ENCODE assay signal across 10 cellular contexts in the genomic region with DNA sequence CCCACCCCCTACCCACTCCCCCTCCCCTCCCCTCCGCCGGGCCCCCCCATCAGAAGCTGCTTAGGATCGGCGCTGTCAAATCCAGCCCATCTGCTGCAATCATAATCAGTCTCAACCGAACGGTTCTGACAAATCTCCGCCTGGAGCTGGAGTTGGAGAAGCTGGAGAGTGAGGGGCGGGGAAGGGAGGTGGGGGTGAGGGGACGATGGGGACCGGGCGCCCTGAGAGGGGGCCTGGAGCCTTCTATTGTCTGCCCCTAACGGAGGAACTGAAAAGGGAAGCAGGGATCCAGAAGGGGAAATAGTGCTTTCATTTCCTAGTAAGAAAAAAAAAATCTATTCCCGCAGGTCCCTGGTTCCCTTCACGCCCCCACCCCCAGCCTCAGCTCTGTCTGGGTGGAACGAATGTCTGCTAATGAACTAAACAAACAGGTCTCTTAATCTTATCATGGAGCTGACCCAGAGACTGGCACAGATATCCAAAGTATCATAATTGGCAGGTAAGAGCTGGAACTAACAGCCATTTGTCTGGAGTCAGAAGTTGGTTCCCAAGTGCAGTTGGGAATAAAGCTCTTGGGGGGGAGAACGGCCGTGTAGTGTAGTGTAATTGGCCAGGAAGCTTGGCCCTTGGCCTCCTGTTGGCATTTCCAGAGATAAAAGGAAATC.
A peak's percentile ranks its signal among the peaks of the same experiment; 100 is the strongest.
DNase-seq lines count a peak whose midpoint lies in the region; ATAC-seq, FAIRE-seq and TF ChIP-seq lines count a peak whose summit lies in the region.
"Had no signal": no experiment of that assay in that cellular context is flagged by ENCODE, and none has a peak within 500 bp of the region (broad histone marks: within the 10 kb centered on the region; RNA-seq: fewer than 3 reads in every experiment).

No MANE protein-coding gene starts in this region.

- TF ChIP-seq CTCF in choroid plexus epithelial cell (conservative IDR thresholded peaks at IDR 0.05; ENCODE audit: low read depth, low read length) (no peak), lower lobe of right lung (IDR thresholded peaks at IDR 0.05) (no peak)

- no peaks in the 10 kb centered on the region for H3K36me3 ChIP-seq in lower lobe of right lung

- no peak for FAIRE-seq in GM19239 (lab: Jason Lieb, UNC)

- in situ Hi-C loops in ACHN (cut with HindIII; ENCODE audit: low pct_ligation_motif_present, low pct_unique_long_range_greater_than_20kb, low sequenced_read_pairs) = no loop called here

- DNase-seq in ACHN (peak; percentile 60), HuH-7.5 (ENCODE audit: low spot score) (peak; percentile 54), choroid plexus epithelial cell (ENCODE audit: low read depth) (no peak), lower lobe of right lung (no peak), NCI-H1417 treated with DMSO at 0.1 percent for 48 hours (lab: John Stamatoyannopoulos, UW) (no peak), GM19239 (ENCODE audit: insufficient read length, low spot score) (no peak)
- DNase-seq: activated naive CD8-positive, alpha-beta T cell treated with anti-CD3 and anti-CD28 coated beads, Interleukin-2, amount 10 ng/mL, durations not matched to agents 7 days and 5 days; COR-L47 had no signal

- no peaks in the 10 kb centered on the region for H3K9me3 ChIP-seq in lower lobe of right lung

- ATAC-seq in lower lobe of right lung = no peak
- ATAC-seq in GM18519 (IDR thresholded peaks at IDR 0.05; ENCODE audit: low FRiP score, unreplicated experiment) = no peak
- ATAC-seq in GM19023 (IDR thresholded peaks at IDR 0.05; ENCODE audit: unreplicated experiment) = no peak

- H3K27me3 ChIP-seq in lower lobe of right lung (ENCODE audit: low read depth) = peaks cover 5% of the 10 kb centered on the region

- H3K4me1 ChIP-seq in lower lobe of right lung = peaks cover 10% of the 10 kb centered on the region

- peak overlapping the region; percentile 57 for H3K4me3 ChIP-seq in choroid plexus epithelial cell (ENCODE audit: low read depth, low read length)
- H3K4me3 ChIP-seq in lower lobe of right lung = peak overlapping the region; percentile 59

- intact Hi-C loops in lower lobe of right lung (cut with DNase I) = no loop called here

- no peak overlapping the region for H3K27ac ChIP-seq in lower lobe of right lung

Comparison
In these comparisons a context has a peak if more than half of its experiments do, and no peak if none do; other contexts are left out.
1. DNase-seq: peak in ACHN (single experiment) and HuH-7.5 (single experiment); none in choroid plexus epithelial cell (single experiment), lower lobe of right lung (single experiment), NCI-H1417 treated with DMSO at 0.1 percent for 48 hours (single experiment) and GM19239 (single experiment).